ENCODE assay signal across 16 cellular contexts in the genomic region with DNA sequence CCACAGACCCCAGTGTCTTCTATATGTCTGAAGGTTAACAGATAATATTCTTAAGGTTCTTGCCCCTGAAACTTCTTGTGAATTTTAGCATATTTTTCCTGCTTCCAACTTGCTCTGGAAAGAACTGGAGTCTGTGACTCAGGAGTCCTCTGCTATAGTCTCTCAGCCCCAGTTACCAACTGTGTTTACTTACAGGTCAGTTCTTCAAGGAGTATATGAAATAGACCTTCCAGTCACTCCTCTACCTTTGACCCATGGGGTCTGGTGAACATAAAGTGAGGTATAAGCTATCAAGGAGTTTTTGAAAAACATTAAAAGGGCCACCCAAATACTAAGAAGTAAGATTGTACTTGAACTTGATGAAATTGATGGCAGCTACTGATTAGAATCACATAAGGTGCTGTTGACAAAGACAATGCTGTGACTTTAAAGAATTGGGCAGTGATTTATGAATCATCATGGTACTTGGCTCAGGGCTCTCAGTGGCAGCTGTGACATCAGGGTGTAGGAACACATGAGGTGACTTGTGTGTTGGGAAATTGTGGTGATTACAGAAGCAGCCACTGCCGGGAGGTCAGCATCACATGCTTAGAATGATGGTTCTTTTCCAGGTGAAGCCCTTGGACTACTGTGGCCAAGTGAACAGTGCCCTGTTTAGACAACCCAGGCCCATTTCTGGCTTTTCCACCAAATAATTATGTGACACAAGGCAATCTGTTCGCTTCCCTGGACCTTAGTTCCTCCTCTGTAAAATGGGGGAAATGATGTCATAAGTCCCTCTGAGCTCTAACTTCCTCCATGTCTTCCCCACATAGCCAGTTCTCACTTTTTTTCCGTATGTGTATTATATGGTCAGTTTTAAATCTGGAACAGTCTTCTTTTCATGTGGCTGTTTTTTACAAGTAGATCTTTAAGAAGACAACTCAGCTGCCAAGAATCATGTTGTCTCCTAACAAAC.
DNase-seq lines count a peak whose midpoint lies in the region; ATAC-seq and TF ChIP-seq lines count a peak whose summit lies in the region.
"Had no signal": no experiment of that assay in that cellular context is flagged by ENCODE, and none has a peak within 500 bp of the region (broad histone marks: within the 10 kb centered on the region; RNA-seq: fewer than 3 reads in every experiment).

No MANE protein-coding gene starts in this region.

- DNase-seq in heart left ventricle (peak in 1 of 5 donors; percentile 59), cardiac septum (ENCODE audit: low spot score) (no peak), RWPE2 (ENCODE audit: low spot score) (no peak), glomerular visceral epithelial cell (ENCODE audit: extremely low spot score) (peak; percentile 13), aorta (no peak), BE2C (no peak), RWPE1 (ENCODE audit: low spot score) (no peak)
- DNase-seq: activated CD4-positive, alpha-beta T cell treated with anti-CD3 and anti-CD28 coated beads for 48 hours; activated T-cell treated with anti-CD3 and anti-CD28 coated beads, Interleukin-2, amount 50 U/mL, for 1 hour; dorsolateral prefrontal cortex; immature natural killer cell; Karpas-422; upper lobe of right lung had no signal

- 46 to 52% (median 50%) methylated on average over 3 of the region's 3 CpGs for WGBS in heart left ventricle, 4 donors
- WGBS in aorta, 2 donors, result 62 to 66% methylated on average over 3 of the region's 3 CpGs

- ATAC-seq in heart left ventricle (peak in 3 of 4 donors; percentile 80 to 91 (median 91)), RWPE2 (ENCODE audit: low read depth) (peak; percentile 31; the same call in 2 of the 3 replicates), aorta (ENCODE audit: low FRiP score) (no peak), HG03196 (IDR thresholded peaks at IDR 0.05; ENCODE audit: unreplicated experiment) (no peak)
- ATAC-seq: upper lobe of right lung had no signal

- intact Hi-C loops in heart left ventricle (cut with DNase I), result no loop called here
- intact Hi-C loops in cardiac septum (cut with DNase I), result no loop called here
- intact Hi-C loops in aorta (cut with DNase I), result no loop called here

- POLR2A ChIA-PET in RWPE1 (lab: Yijun Ruan, JAX; ENCODE audit: low non-redundant PET), result no interaction called here

- no peak for TF ChIP-seq CTCF in heart left ventricle (IDR thresholded peaks at IDR 0.05)
- no peak for TF ChIP-seq CTCF in RWPE2 (IDR thresholded peaks at IDR 0.05; ENCODE audit: poor library complexity, severe bottlenecking)
- no peak for TF ChIP-seq CTCF in BE2C (IDR thresholded peaks at IDR 0.05; ENCODE audit: low read depth, low read length)
- no peak for TF ChIP-seq CTCF in RWPE1 (conservative IDR thresholded peaks at IDR 0.05; ENCODE audit: low read depth)

- CTCF ChIA-PET in RWPE1 (lab: Yijun Ruan, JAX), result interaction anchor here (0.6 kb wide), 1 partner anchor 408 kb away, joined by 3 read pairs; no protein-coding TSS in a partner anchor

- H3K36me3 ChIP-seq in heart left ventricle (no peaks in the 10 kb centered on the region), RWPE2 (ENCODE audit: low read depth) (no peaks in the 10 kb centered on the region), aorta (ENCODE audit: control insufficient read depth in 1 of 2, insufficient read depth in 2 of 2, low read length in 1 of 2) (no peaks in the 10 kb centered on the region), BE2C (no peaks in the 10 kb centered on the region)
- H3K36me3 ChIP-seq: prostate gland, upper lobe of right lung had no signal

- no peaks in the 10 kb centered on the region for H3K27me3 ChIP-seq in heart left ventricle
- H3K27me3 ChIP-seq in RWPE2 (ENCODE audit: insufficient read depth, poor library complexity, severe bottlenecking), result no peaks in the 10 kb centered on the region
- no peaks in the 10 kb centered on the region for H3K27me3 ChIP-seq in aorta (ENCODE audit: control insufficient read depth in 1 of 2, insufficient read depth in 2 of 2, low read length in 1 of 2)
- H3K27me3 ChIP-seq in BE2C, result no peaks in the 10 kb centered on the region
- H3K27me3 ChIP-seq: dorsolateral prefrontal cortex, upper lobe of right lung had no signal

- H3K27ac ChIP-seq in heart left ventricle, result peak overlapping the region in 2 of 12 donors; percentile 7 to 21
- H3K27ac ChIP-seq in RWPE2 (ENCODE audit: poor library complexity, severe bottlenecking), result no peak overlapping the region
- H3K27ac ChIP-seq in aorta (ENCODE audit: low read depth in 1 of 2, low read length in 2 of 2), result peak overlapping the region; percentile 63 to 71
- no peak overlapping the region for H3K27ac ChIP-seq in RWPE1
- H3K27ac ChIP-seq: dorsolateral prefrontal cortex, HL-60, prostate gland, upper lobe of right lung had no signal

- no peaks in the 10 kb centered on the region for H3K9me3 ChIP-seq in heart left ventricle
- no peaks in the 10 kb centered on the region for H3K9me3 ChIP-seq in RWPE2 (ENCODE audit: severe bottlenecking)
- H3K9me3 ChIP-seq in aorta (ENCODE audit: control insufficient read depth, low read length), result no peaks in the 10 kb centered on the region
- no peaks in the 10 kb centered on the region for H3K9me3 ChIP-seq in BE2C
- H3K9me3 ChIP-seq: prostate gland, upper lobe of right lung had no signal

- H3K4me3 ChIP-seq in heart left ventricle (no peak overlapping the region), RWPE2 (ENCODE audit: severe bottlenecking) (no peak overlapping the region), aorta (ENCODE audit: low read length in 2 of 2) (no peak overlapping the region), BE2C (ENCODE audit: low read depth, low read length) (no peak overlapping the region)
- H3K4me3 ChIP-seq: dorsolateral prefrontal cortex, prostate gland, upper lobe of right lung had no signal

- peaks cover 0 to 32% (median 21%) of the 10 kb centered on the region in 12 donors for H3K4me1 ChIP-seq in heart left ventricle
- H3K4me1 ChIP-seq in RWPE2 (ENCODE audit: insufficient read depth, poor library complexity, severe bottlenecking), result no peaks in the 10 kb centered on the region
- peaks cover 6 to 17% of the 10 kb centered on the region in 2 donors for H3K4me1 ChIP-seq in aorta (ENCODE audit: control insufficient read depth in 1 of 2, insufficient read depth in 2 of 2, low read length in 2 of 2)
- peaks cover 18% of the 10 kb centered on the region for H3K4me1 ChIP-seq in BE2C
- H3K4me1 ChIP-seq: prostate gland had no signal

- TF ChIP-seq POLR2A in heart left ventricle (IDR thresholded peaks at IDR 0.05), result no peak

Comparison
In these comparisons a context has a peak if more than half of its experiments do, and no peak if none do; other contexts are left out.
1. ATAC-seq: peak in heart left ventricle (3 of 4) and RWPE2 (single experiment); none in aorta (single experiment) and HG03196 (single experiment).
2. H3K27ac ChIP-seq: peak in aorta (2 of 2); none in RWPE2 (single experiment) and RWPE1 (single experiment).